In the genomic region with DNA sequence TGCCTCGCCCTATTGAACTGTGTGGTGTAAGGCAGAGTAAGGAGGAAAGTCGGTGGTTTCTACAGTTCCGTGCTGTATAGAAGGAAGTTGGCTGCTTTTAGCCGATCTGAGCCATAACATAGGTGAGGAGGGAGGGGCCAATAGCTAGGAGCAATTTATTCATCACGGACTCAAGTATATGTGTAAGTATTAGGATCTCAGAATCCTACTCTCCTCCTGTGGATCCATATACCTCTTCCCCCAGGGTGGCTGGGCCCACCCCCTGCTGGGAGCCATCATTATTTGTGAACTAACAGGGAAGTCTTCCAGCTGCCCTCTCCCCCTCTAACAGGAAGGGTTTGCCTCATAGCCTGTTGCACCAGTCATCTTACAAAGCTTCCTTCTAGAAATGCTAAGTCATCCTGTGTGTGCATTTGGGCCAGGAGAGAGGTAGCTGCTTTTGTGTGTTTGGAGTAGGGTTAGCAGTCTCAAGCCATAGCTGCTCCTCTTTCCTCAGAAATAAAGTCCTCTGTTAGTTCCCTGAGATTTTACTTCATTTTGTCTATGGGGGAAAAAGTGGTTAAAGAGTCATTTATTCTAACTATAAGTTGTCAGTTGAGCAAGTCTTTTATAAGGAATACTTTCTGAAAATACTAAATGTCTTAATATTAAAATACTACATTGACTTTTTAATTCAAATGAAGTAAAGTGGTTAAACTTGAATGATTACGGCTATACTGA, we compare ENCODE assay signal across 1 cellular context.
TF ChIP-seq lines count a peak whose summit lies in the region.

No MANE protein-coding gene starts in this region.

TF ChIP-seq in K562, 482 proteins besides CTCF, POLR2A, EP300 and RAD21 (continued from another document and continues in another):
- TF ChIP-seq, protein P1, sequence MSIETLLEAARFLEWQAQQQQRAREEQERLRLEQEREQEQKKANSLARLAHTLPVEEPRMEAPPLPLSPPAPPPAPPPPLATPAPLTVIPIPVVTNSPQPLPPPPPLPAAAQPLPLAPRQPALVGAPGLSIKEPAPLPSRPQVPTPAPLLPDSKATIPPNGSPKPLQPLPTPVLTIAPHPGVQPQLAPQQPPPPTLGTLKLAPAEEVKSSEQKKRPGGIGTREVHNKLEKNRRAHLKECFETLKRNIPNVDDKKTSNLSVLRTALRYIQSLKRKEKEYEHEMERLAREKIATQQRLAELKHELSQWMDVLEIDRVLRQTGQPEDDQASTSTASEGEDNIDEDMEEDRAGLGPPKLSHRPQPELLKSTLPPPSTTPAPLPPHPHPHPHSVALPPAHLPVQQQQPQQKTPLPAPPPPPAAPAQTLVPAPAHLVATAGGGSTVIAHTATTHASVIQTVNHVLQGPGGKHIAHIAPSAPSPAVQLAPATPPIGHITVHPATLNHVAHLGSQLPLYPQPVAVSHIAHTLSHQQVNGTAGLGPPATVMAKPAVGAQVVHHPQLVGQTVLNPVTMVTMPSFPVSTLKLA (conservative IDR thresholded peaks at IDR 0.05), result peak; percentile 56 to 62
- TF ChIP-seq ZNF717 (CRISPR knock-in tag; IDR thresholded peaks at IDR 0.05), result no peak
- no peak; the same call in 1 of the 2 replicates for TF ChIP-seq MBD2 (IDR thresholded peaks at IDR 0.05; ENCODE audit: borderline replicate concordance, low read depth)
- TF ChIP-seq FOXP1 (CRISPR knock-in tag; IDR thresholded peaks at IDR 0.05), result 0 out of 2 replicates have a peak, but pooled peaks have one; percentile 58
- TF ChIP-seq, protein P2, sequence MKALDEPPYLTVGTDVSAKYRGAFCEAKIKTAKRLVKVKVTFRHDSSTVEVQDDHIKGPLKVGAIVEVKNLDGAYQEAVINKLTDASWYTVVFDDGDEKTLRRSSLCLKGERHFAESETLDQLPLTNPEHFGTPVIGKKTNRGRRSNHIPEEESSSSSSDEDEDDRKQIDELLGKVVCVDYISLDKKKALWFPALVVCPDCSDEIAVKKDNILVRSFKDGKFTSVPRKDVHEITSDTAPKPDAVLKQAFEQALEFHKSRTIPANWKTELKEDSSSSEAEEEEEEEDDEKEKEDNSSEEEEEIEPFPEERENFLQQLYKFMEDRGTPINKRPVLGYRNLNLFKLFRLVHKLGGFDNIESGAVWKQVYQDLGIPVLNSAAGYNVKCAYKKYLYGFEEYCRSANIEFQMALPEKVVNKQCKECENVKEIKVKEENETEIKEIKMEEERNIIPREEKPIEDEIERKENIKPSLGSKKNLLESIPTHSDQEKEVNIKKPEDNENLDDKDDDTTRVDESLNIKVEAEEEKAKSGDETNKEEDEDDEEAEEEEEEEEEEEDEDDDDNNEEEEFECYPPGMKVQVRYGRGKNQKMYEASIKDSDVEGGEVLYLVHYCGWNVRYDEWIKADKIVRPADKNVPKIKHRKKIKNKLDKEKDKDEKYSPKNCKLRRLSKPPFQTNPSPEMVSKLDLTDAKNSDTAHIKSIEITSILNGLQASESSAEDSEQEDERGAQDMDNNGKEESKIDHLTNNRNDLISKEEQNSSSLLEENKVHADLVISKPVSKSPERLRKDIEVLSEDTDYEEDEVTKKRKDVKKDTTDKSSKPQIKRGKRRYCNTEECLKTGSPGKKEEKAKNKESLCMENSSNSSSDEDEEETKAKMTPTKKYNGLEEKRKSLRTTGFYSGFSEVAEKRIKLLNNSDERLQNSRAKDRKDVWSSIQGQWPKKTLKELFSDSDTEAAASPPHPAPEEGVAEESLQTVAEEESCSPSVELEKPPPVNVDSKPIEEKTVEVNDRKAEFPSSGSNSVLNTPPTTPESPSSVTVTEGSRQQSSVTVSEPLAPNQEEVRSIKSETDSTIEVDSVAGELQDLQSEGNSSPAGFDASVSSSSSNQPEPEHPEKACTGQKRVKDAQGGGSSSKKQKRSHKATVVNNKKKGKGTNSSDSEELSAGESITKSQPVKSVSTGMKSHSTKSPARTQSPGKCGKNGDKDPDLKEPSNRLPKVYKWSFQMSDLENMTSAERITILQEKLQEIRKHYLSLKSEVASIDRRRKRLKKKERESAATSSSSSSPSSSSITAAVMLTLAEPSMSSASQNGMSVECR (CRISPR knock-in tag; IDR thresholded peaks at IDR 0.05), result 0 out of 2 replicates have a peak, but pooled peaks have one; percentile 53
- TF ChIP-seq FOXM1 (IDR thresholded peaks at IDR 0.05; ENCODE audit: low read depth), result 0 out of 2 replicates have a peak, but pooled peaks have one; percentile 40
- no peak for TF ChIP-seq FOXM1 (CRISPR knock-in tag; IDR thresholded peaks at IDR 0.05; ENCODE audit: low read depth)
- no peak for TF ChIP-seq JUN (IDR thresholded peaks at IDR 0.05; ENCODE audit: borderline replicate concordance, low read depth, low read length)
- no peak for TF ChIP-seq JUN (CRISPR knock-in tag; IDR thresholded peaks at IDR 0.05; ENCODE audit: borderline replicate concordance)
- no peak for TF ChIP-seq TRIM28 (IDR thresholded peaks at IDR 0.05)
- TF ChIP-seq EP400 (IDR thresholded peaks at IDR 0.05), result peak; percentile 84
- TF ChIP-seq ELF1 (tag; IDR thresholded peaks at IDR 0.05), result peak; percentile 83
- no peak for TF ChIP-seq FOS (IDR thresholded peaks at IDR 0.05; ENCODE audit: extremely low read depth, insufficient read length)
- no peak for TF ChIP-seq RFX7 (CRISPR knock-in tag; IDR thresholded peaks at IDR 0.05)
- TF ChIP-seq HDAC2 (IDR thresholded peaks at IDR 0.05), result peak; percentile 63; the same call in 1 of the 2 replicates
- TF ChIP-seq ZBTB7A (IDR thresholded peaks at IDR 0.05; ENCODE audit: borderline replicate concordance, control insufficient read depth, low read depth, low read length), result no peak
- TF ChIP-seq NCOA1 (IDR thresholded peaks at IDR 0.05; ENCODE audit: low read depth), result no peak
- peak; percentile 34 to 49; a peak in 1 of 4 replicates for TF ChIP-seq ETV6 (IDR thresholded peaks at IDR 0.05; ENCODE audit: borderline replicate concordance in 1 of 2, low read depth in 2 of 2, low read length in 1 of 2)
- TF ChIP-seq ETV6 (CRISPR knock-in tag; IDR thresholded peaks at IDR 0.05; ENCODE audit: borderline replicate concordance), result no peak
- TF ChIP-seq, protein P3, sequence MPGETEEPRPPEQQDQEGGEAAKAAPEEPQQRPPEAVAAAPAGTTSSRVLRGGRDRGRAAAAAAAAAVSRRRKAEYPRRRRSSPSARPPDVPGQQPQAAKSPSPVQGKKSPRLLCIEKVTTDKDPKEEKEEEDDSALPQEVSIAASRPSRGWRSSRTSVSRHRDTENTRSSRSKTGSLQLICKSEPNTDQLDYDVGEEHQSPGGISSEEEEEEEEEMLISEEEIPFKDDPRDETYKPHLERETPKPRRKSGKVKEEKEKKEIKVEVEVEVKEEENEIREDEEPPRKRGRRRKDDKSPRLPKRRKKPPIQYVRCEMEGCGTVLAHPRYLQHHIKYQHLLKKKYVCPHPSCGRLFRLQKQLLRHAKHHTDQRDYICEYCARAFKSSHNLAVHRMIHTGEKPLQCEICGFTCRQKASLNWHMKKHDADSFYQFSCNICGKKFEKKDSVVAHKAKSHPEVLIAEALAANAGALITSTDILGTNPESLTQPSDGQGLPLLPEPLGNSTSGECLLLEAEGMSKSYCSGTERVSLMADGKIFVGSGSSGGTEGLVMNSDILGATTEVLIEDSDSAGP (CRISPR knock-in tag; IDR thresholded peaks at IDR 0.05), result no peak
- TF ChIP-seq, protein P4, sequence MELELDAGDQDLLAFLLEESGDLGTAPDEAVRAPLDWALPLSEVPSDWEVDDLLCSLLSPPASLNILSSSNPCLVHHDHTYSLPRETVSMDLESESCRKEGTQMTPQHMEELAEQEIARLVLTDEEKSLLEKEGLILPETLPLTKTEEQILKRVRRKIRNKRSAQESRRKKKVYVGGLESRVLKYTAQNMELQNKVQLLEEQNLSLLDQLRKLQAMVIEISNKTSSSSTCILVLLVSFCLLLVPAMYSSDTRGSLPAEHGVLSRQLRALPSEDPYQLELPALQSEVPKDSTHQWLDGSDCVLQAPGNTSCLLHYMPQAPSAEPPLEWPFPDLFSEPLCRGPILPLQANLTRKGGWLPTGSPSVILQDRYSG (tag; conservative IDR thresholded peaks at IDR 0.05; ENCODE audit: low read depth), result peak; percentile 67; the same call in 1 of the 2 replicates
- TF ChIP-seq KDM4B (IDR thresholded peaks at IDR 0.05; ENCODE audit: borderline replicate concordance in 2 of 2, low read depth in 1 of 2), result no peak
- TF ChIP-seq MAFK (IDR thresholded peaks at IDR 0.05; ENCODE audit: low read length), result peak; percentile 98
- TF ChIP-seq CBX1 (IDR thresholded peaks at IDR 0.05; ENCODE audit: low read depth), result no peak
- TF ChIP-seq, protein P5, sequence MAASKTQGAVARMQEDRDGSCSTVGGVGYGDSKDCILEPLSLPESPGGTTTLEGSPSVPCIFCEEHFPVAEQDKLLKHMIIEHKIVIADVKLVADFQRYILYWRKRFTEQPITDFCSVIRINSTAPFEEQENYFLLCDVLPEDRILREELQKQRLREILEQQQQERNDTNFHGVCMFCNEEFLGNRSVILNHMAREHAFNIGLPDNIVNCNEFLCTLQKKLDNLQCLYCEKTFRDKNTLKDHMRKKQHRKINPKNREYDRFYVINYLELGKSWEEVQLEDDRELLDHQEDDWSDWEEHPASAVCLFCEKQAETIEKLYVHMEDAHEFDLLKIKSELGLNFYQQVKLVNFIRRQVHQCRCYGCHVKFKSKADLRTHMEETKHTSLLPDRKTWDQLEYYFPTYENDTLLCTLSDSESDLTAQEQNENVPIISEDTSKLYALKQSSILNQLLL (CRISPR knock-in tag; IDR thresholded peaks at IDR 0.05; ENCODE audit: borderline replicate concordance), result no peak
- no peak for TF ChIP-seq ZNF695 (CRISPR knock-in tag; IDR thresholded peaks at IDR 0.05)
- no peak for TF ChIP-seq MYC (IDR thresholded peaks at IDR 0.05; ENCODE audit: low read depth, low read length)
- TF ChIP-seq MYC (CRISPR knock-in tag; IDR thresholded peaks at IDR 0.05; ENCODE audit: borderline replicate concordance, low read depth), result no peak
- TF ChIP-seq, protein P6, sequence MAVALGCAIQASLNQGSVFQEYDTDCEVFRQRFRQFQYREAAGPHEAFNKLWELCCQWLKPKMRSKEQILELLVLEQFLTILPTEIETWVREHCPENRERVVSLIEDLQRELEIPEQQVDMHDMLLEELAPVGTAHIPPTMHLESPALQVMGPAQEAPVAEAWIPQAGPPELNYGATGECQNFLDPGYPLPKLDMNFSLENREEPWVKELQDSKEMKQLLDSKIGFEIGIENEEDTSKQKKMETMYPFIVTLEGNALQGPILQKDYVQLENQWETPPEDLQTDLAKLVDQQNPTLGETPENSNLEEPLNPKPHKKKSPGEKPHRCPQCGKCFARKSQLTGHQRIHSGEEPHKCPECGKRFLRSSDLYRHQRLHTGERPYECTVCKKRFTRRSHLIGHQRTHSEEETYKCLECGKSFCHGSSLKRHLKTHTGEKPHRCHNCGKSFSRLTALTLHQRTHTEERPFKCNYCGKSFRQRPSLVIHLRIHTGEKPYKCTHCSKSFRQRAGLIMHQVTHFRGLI (CRISPR knock-in tag; IDR thresholded peaks at IDR 0.05), result no peak
- TF ChIP-seq RBM39 (optimal IDR thresholded peaks at IDR 0.05; ENCODE audit: low read depth, low read length), result no peak
- TF ChIP-seq ZNF253 (CRISPR knock-in tag; conservative IDR thresholded peaks at IDR 0.05), result no peak
- TF ChIP-seq, protein P7, sequence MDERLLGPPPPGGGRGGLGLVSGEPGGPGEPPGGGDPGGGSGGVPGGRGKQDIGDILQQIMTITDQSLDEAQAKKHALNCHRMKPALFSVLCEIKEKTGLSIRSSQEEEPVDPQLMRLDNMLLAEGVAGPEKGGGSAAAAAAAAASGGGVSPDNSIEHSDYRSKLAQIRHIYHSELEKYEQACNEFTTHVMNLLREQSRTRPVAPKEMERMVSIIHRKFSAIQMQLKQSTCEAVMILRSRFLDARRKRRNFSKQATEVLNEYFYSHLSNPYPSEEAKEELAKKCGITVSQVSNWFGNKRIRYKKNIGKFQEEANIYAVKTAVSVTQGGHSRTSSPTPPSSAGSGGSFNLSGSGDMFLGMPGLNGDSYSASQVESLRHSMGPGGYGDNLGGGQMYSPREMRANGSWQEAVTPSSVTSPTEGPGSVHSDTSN (CRISPR knock-in tag; IDR thresholded peaks at IDR 0.05; ENCODE audit: low read depth), result no peak
- TF ChIP-seq, protein P7 (tag; conservative IDR thresholded peaks at IDR 0.05; ENCODE audit: low read depth), result peak; percentile 43
- TF ChIP-seq EHMT2 (IDR thresholded peaks at IDR 0.05), result peak; percentile 21; the same call in 1 of the 2 replicates
- TF ChIP-seq, protein P8, sequence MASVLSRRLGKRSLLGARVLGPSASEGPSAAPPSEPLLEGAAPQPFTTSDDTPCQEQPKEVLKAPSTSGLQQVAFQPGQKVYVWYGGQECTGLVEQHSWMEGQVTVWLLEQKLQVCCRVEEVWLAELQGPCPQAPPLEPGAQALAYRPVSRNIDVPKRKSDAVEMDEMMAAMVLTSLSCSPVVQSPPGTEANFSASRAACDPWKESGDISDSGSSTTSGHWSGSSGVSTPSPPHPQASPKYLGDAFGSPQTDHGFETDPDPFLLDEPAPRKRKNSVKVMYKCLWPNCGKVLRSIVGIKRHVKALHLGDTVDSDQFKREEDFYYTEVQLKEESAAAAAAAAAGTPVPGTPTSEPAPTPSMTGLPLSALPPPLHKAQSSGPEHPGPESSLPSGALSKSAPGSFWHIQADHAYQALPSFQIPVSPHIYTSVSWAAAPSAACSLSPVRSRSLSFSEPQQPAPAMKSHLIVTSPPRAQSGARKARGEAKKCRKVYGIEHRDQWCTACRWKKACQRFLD (CRISPR knock-in tag; IDR thresholded peaks at IDR 0.05), result no peak
- no peak for TF ChIP-seq ZNF507 (tag; conservative IDR thresholded peaks at IDR 0.05)
- TF ChIP-seq PYGO2 (tag; IDR thresholded peaks at IDR 0.05), result peak; percentile 60; the same call in 1 of the 2 replicates
- TF ChIP-seq SRSF7 (optimal IDR thresholded peaks at IDR 0.05; ENCODE audit: low read depth, low read length), result no peak
- TF ChIP-seq, protein P9, sequence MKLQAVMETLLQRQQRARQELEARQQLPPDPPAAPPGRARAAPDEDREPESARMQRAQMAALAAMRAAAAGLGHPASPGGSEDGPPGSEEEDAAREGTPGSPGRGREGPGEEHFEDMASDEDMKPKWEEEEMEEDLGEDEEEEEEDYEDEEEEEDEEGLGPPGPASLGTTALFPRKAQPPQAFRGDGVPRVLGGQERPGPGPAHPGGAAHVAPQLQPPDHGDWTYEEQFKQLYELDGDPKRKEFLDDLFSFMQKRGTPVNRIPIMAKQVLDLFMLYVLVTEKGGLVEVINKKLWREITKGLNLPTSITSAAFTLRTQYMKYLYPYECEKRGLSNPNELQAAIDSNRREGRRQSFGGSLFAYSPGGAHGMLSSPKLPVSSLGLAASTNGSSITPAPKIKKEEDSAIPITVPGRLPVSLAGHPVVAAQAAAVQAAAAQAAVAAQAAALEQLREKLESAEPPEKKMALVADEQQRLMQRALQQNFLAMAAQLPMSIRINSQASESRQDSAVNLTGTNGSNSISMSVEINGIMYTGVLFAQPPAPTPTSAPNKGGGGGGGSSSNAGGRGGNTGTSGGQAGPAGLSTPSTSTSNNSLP (IDR thresholded peaks at IDR 0.05; ENCODE audit: borderline replicate concordance, low read depth, low read length), result no peak; the same call in 1 of the 2 replicates
- TF ChIP-seq SPI1 (IDR thresholded peaks at IDR 0.05; ENCODE audit: borderline replicate concordance, low read depth, low read length), result no peak
- TF ChIP-seq ZNF282 (CRISPR knock-in tag; IDR thresholded peaks at IDR 0.05), result no peak
- no peak for TF ChIP-seq ZNF174 (CRISPR knock-in tag; IDR thresholded peaks at IDR 0.05)
